3 cellular contexts compared by ENCODE assay signal in genomic region chr6:155499574-155499973, GRCh38.
TF ChIP-seq lines count a peak whose summit lies in the region.

No MANE protein-coding gene starts in this region.

TF ChIP-seq in HepG2, 621 proteins besides CTCF, POLR2A, EP300 and RAD21:
- TF ChIP-seq CREB1 (IDR thresholded peaks at IDR 0.05) (no peak), CREB1 (CRISPR knock-in tag; IDR thresholded peaks at IDR 0.05) (0 out of 2 replicates have a peak, but pooled peaks have one; percentile 13), ZNF124 (CRISPR knock-in tag; IDR thresholded peaks at IDR 0.05) (no peak)
TF ChIP-seq in HepG2: peak in this region for 1.

TF ChIP-seq in HEK293, 187 proteins besides CTCF, POLR2A, EP300 and RAD21:
- TF ChIP-seq PRDM2 (tag by site-specific recombination; IDR thresholded peaks at IDR 0.05; ENCODE audit: borderline replicate concordance) = no peak
- no peak for TF ChIP-seq BCL11B (tag by site-specific recombination; IDR thresholded peaks at IDR 0.05; ENCODE audit: low read depth)
- peak; percentile 22 for TF ChIP-seq SETDB1 (IDR thresholded peaks at IDR 0.05; ENCODE audit: insufficient read length, low read length)

TF ChIP-seq in neural cell, 6 proteins besides CTCF, POLR2A, EP300 and RAD21:
- TF ChIP-seq SMC3 (conservative IDR thresholded peaks at IDR 0.05; ENCODE audit: poor library complexity) (peak; percentile 21), EZH2 (IDR thresholded peaks at IDR 0.05; ENCODE audit: borderline replicate concordance, insufficient read depth, low read length, poor library complexity, severe bottlenecking) (no peak), POLR2AphosphoS5 (IDR thresholded peaks at IDR 0.05) (peak; percentile 74)
